In the genomic region with DNA sequence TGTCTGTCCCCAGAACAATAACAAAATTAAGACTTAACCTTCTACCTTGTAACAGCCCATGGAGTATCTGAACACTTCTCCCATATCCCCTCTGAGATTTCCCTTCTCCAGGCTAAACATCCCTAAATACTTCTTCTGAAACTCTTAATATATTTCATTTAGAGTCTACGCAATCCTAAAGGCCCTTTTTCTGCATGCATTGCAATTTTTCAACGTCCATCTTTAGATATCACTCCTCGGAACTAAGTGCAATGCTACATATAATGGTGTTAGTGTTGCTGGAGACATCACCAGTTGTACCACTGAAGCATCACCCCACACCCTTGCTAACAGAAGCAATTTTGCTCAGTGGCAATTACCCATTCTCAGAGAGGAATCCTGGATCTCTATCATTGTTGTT, we compare ENCODE assay signal across 29 cellular contexts. TPM values are rescaled to one million over a fixed set of nuclear protein-coding genes. Genes with fewer than 3 reads are reported as not detected.
"Had no signal": no experiment of that assay in that cellular context is flagged by ENCODE, and none has a peak within 500 bp of the region (broad histone marks: within the 10 kb centered on the region; RNA-seq: fewer than 3 reads in every experiment).

No MANE protein-coding gene starts in this region.

- ATAC-seq: effector memory CD8-positive, alpha-beta T cell; esophagus mucosa; foreskin keratinocyte; heart left ventricle; heart right ventricle had no signal

- H2AFZ ChIP-seq: hepatocyte had no signal

- H3K4me3 ChIP-seq: colonic mucosa, coronary artery, dorsolateral prefrontal cortex, esophagus muscularis mucosa, esophagus squamous epithelium, heart left ventricle, heart right ventricle, hepatocyte had no signal

- H3K79me2 ChIP-seq: hepatocyte had no signal

- H3K4me1 ChIP-seq: colonic mucosa, esophagus squamous epithelium, foreskin keratinocyte, heart left ventricle, heart right ventricle had no signal

- H3K4me2 ChIP-seq: hepatocyte had no signal

- H3K27me3 ChIP-seq: colonic mucosa, dorsolateral prefrontal cortex, esophagus muscularis mucosa, foreskin keratinocyte, hepatocyte had no signal

- H3K27ac ChIP-seq: colonic mucosa, epithelial cell of prostate, esophagus squamous epithelium, foreskin keratinocyte, heart left ventricle, heart right ventricle, hepatocyte had no signal

- DNase-seq: colonic mucosa; cortex of kidney; dermis blood vessel endothelial cell; dorsolateral prefrontal cortex; effector CD4-positive, alpha-beta T cell; effector CD8-positive, alpha-beta T cell; effector memory CD4-positive, alpha-beta T cell; effector memory CD8-positive, alpha-beta T cell; endodermal cell; erythroblast; esophagus squamous epithelium; foreskin fibroblast; foreskin keratinocyte; foreskin melanocyte; glutamatergic neuron; head of caudate nucleus; heart left ventricle; heart right ventricle had no signal

- H3K9me3 ChIP-seq: colonic mucosa, esophagus muscularis mucosa, esophagus squamous epithelium had no signal

- FAIRE-seq: colon, endometrium, endothelial cell of umbilical vein, frontal cortex had no signal

- H3K36me3 ChIP-seq: colonic mucosa, esophagus muscularis mucosa, esophagus squamous epithelium, heart left ventricle, heart right ventricle had no signal

RNA-seq across cellular contexts. Expression of a gene that starts 13.2 kb away (rescaled TPM):
- total RNA-seq: dermis blood vessel endothelial cell, dermis microvascular lymphatic vessel endothelial cell, endothelial cell of umbilical vein, epithelial cell of proximal tubule, esophagus mucosa, foreskin keratinocyte had no signal
- polyA plus RNA-seq: endothelial cell of umbilical vein, foreskin keratinocyte had no signal
